In genomic region chr22:46250035-46250782, GRCh38 we compare ENCODE assay signal across 1 cellular context.
TF ChIP-seq lines count a peak whose summit lies in the region.

Gene CDPF1 (minus strand): TSS chr22:46250293. CDS start chr22:46248284, 2,009 bp downstream.

TF ChIP-seq in HepG2, 621 proteins besides CTCF, POLR2A, EP300 and RAD21 (continued from another document and continues in another):
- TF ChIP-seq ZNF275 (CRISPR knock-in tag; IDR thresholded peaks at IDR 0.05; ENCODE audit: borderline replicate concordance) (peak; percentile 98), HNRNPUL1 (IDR thresholded peaks at IDR 0.05; ENCODE audit: low read depth, low read length) (no peak), REST (IDR thresholded peaks at IDR 0.05; ENCODE audit: borderline replicate concordance in 1 of 2, low read depth in 1 of 2, low read length in 2 of 2) (no peak), GPN1 (CRISPR knock-in tag; IDR thresholded peaks at IDR 0.05; ENCODE audit: borderline replicate concordance) (no peak), NBN (conservative IDR thresholded peaks at IDR 0.05) (no peak), CSRNP2 (CRISPR knock-in tag; conservative IDR thresholded peaks at IDR 0.05; ENCODE audit: low read depth) (no peak), RFXAP (CRISPR knock-in tag; IDR thresholded peaks at IDR 0.05; ENCODE audit: borderline replicate concordance) (peak; percentile 75), HDAC6 (IDR thresholded peaks at IDR 0.05; ENCODE audit: low read depth, low read length) (no peak), ZMYM4 (CRISPR knock-in tag; IDR thresholded peaks at IDR 0.05) (peak; percentile 68; the same call in 1 of the 2 replicates), FOXC1 (CRISPR knock-in tag; IDR thresholded peaks at IDR 0.05; ENCODE audit: borderline replicate concordance) (peak; percentile 96), ZNF33A (CRISPR knock-in tag; IDR thresholded peaks at IDR 0.05; ENCODE audit: borderline replicate concordance) (no peak), ATF1 (CRISPR knock-in tag; IDR thresholded peaks at IDR 0.05) (no peak), CENPX (CRISPR knock-in tag; IDR thresholded peaks at IDR 0.05) (no peak), ZNF549 (CRISPR knock-in tag; IDR thresholded peaks at IDR 0.05) (no peak), HNF4A (CRISPR knock-in tag; IDR thresholded peaks at IDR 0.05) (no peak), ZBTB39 (CRISPR knock-in tag; IDR thresholded peaks at IDR 0.05) (0 out of 2 replicates have a peak, but pooled peaks have one; percentile 14), ZNF772 (CRISPR knock-in tag; IDR thresholded peaks at IDR 0.05) (peak; percentile 91), E2F1 (CRISPR knock-in tag; IDR thresholded peaks at IDR 0.05) (peak; percentile 85), ISX (CRISPR knock-in tag; conservative IDR thresholded peaks at IDR 0.05) (peak; percentile 53), IKZF5 (CRISPR knock-in tag; IDR thresholded peaks at IDR 0.05) (peak; percentile 70), TBL1XR1 (IDR thresholded peaks at IDR 0.05; ENCODE audit: borderline replicate concordance, low read length, partially characterized antibody) (no peak), SNRNP70 (IDR thresholded peaks at IDR 0.05; ENCODE audit: low read depth, low read length) (no peak), IRF1 (CRISPR knock-in tag; IDR thresholded peaks at IDR 0.05; ENCODE audit: low read depth) (peak; percentile 24; the same call in 1 of the 2 replicates), ZSCAN29 (CRISPR knock-in tag; conservative IDR thresholded peaks at IDR 0.05) (0 out of 2 replicates have a peak, but pooled peaks have one; percentile 35), FOXP4 (CRISPR knock-in tag; IDR thresholded peaks at IDR 0.05) (no peak), ZNF512B (CRISPR knock-in tag; IDR thresholded peaks at IDR 0.05; ENCODE audit: borderline replicate concordance) (no peak), LBX2 (CRISPR knock-in tag; IDR thresholded peaks at IDR 0.05; ENCODE audit: borderline replicate concordance) (peak; percentile 53; the same call in 1 of the 2 replicates), NFKBIZ (CRISPR knock-in tag; IDR thresholded peaks at IDR 0.05) (peak; percentile 74; the same call in 1 of the 2 replicates)
